In genomic region chr10:27526242-27526641, GRCh38 we compare ENCODE assay signal across 15 cellular contexts.
"Had no signal": no experiment of that assay in that cellular context is flagged by ENCODE, and none has a peak within 500 bp of the region (broad histone marks: within the 10 kb centered on the region; RNA-seq: fewer than 3 reads in every experiment).

No MANE protein-coding gene starts in this region.

- H3K27ac ChIP-seq: body of pancreas, epithelial cell of prostate, uterus had no signal

- H3K36me3 Mint-ChIP-seq: natural killer cell treated with Interleukin-12 subunit alpha and Interleukin-12 subunit beta and Interleukin-15 and Interleukin-18, amount 100 ng/mL, for 72 hours had no signal

- H3K27me3 ChIP-seq: body of pancreas, uterus had no signal

- H3K36me3 ChIP-seq: uterus had no signal

- H3K4me3 ChIP-seq: body of pancreas, mucosa of descending colon, uterus had no signal

- H3K9me3 Mint-ChIP-seq: central memory CD8-positive, alpha-beta T cell; natural killer cell treated with Interleukin-12 subunit alpha and Interleukin-12 subunit beta and Interleukin-15 and Interleukin-18, amount 100 ng/mL, for 72 hours had no signal

- H3K9me3 ChIP-seq: body of pancreas, mucosa of descending colon, uterus had no signal

- DNase-seq: activated CD4-positive, alpha-beta T cell treated with anti-CD3 and anti-CD28 coated beads, Interleukin-2, amount 50 U/mL, for 4 hours; activated naive CD4-positive, alpha-beta T cell treated with anti-CD3 and anti-CD28 coated beads, Interleukin-2, amount 50 U/mL, for 16 hours; activated T-cell treated with anti-CD3 and anti-CD28 coated beads, Interleukin-2, amount 50 U/mL, for 1 hour; body of pancreas; effector memory CD4-positive, alpha-beta T cell; mammary epithelial cell; mucosa of descending colon; stimulated activated CD4-positive, alpha-beta T cell treated with anti-CD3 and anti-CD28 coated beads, Interleukin-15, amount 100 ng/mL, for 24 hours; stimulated activated CD4-positive, alpha-beta T cell treated with anti-CD3 and anti-CD28 coated beads, Interleukin-4, amount 100 ng/mL, for 24 hours; T-helper 2 cell; uterus had no signal

- H3K27me3 Mint-ChIP-seq: central memory CD8-positive, alpha-beta T cell; natural killer cell treated with Interleukin-12 subunit alpha and Interleukin-12 subunit beta and Interleukin-15 and Interleukin-18, amount 100 ng/mL, for 72 hours had no signal

- H3K4me3 Mint-ChIP-seq: central memory CD8-positive, alpha-beta T cell; natural killer cell treated with Interleukin-12 subunit alpha and Interleukin-12 subunit beta and Interleukin-15 and Interleukin-18, amount 100 ng/mL, for 72 hours had no signal

- ATAC-seq: activated CD4-positive, CD25-positive, alpha-beta regulatory T cell treated with anti-CD3 and anti-CD28 coated beads, Interleukin-2, amount 50 U/mL, for 24 hours had no signal
